ENCODE assay signal across 8 cellular contexts in the genomic region with DNA sequence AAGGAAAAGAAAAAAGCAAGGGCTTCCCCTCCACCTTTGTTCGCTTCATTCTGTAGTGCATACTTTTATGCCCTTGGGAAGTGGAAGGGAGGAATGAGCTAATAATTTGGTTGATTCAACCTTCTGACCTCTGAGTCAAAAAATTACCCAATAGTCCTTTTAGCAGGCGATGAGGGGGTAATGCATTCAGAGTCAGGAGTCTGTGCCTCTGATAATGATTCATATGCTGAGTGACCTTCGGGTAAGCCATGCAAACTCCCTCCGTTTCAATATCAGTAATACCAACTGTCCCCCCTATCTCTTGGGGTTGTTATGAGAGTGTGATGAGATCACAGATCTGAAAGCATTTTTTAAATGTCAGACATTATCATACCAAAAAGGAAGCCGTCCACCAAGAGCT.
DNase-seq lines count a peak whose midpoint lies in the region; ATAC-seq and TF ChIP-seq lines count a peak whose summit lies in the region.

No MANE protein-coding gene starts in this region.

- H3K4me3 ChIP-seq in GM06990 (replicated peaks; ENCODE audit: low read depth, low read length) (no peak overlapping the region), foreskin fibroblast (ENCODE audit: low read depth in 1 of 2, low read length in 2 of 2) (no peak overlapping the region)

- no peaks in the 10 kb centered on the region for H3K36me3 ChIP-seq in GM06990 (ENCODE audit: control insufficient read depth, insufficient read depth, low read length)

- DNase-seq in GM06990 (ENCODE audit: extremely low read depth, insufficient read length) (peak; percentile 64), HPDE6-E6E7 (ENCODE audit: extremely low spot score) (peak; percentile 40), foreskin fibroblast (peak; percentile 67 to 84), SIG-M5 (lab: John Stamatoyannopoulos, UW) (no peak), epidermal melanocyte (ENCODE audit: insufficient read length, low spot score) (no peak), NCI-H1048 (lab: John Stamatoyannopoulos, UW) (no peak)
- DNase-seq in stimulated activated CD4-positive, alpha-beta T cell treated with anti-CD3 and anti-CD28 coated beads, Interleukin-15, amount 100 ng/mL, for 24 hours: no peak

- H3K27me3 ChIP-seq in GM06990 (replicated peaks; ENCODE audit: control insufficient read depth, insufficient read depth, low read length): no peaks in the 10 kb centered on the region

- TF ChIP-seq CTCF in GM06990 (IDR thresholded peaks at IDR 0.05; ENCODE audit: insufficient read depth, low read length, poor library complexity, severe bottlenecking) (no peak), foreskin fibroblast (IDR thresholded peaks at IDR 0.05; ENCODE audit: low read depth, low read length) (no peak)

- peak; percentile 96 for ATAC-seq in GM21528 (IDR thresholded peaks at IDR 0.05; ENCODE audit: low FRiP score, unreplicated experiment)

Comparison
In these comparisons a context has a peak if more than half of its experiments do, and no peak if none do; other contexts are left out.
1. DNase-seq: peak in GM06990 (single experiment), HPDE6-E6E7 (single experiment) and foreskin fibroblast (2 of 2); none in SIG-M5 (single experiment), epidermal melanocyte (single experiment), NCI-H1048 (single experiment) and stimulated activated CD4-positive, alpha-beta T cell treated with anti-CD3 and anti-CD28 coated beads, Interleukin-15, amount 100 ng/mL, for 24 hours (single experiment).